8 cellular contexts compared by ENCODE assay signal in the genomic region with DNA sequence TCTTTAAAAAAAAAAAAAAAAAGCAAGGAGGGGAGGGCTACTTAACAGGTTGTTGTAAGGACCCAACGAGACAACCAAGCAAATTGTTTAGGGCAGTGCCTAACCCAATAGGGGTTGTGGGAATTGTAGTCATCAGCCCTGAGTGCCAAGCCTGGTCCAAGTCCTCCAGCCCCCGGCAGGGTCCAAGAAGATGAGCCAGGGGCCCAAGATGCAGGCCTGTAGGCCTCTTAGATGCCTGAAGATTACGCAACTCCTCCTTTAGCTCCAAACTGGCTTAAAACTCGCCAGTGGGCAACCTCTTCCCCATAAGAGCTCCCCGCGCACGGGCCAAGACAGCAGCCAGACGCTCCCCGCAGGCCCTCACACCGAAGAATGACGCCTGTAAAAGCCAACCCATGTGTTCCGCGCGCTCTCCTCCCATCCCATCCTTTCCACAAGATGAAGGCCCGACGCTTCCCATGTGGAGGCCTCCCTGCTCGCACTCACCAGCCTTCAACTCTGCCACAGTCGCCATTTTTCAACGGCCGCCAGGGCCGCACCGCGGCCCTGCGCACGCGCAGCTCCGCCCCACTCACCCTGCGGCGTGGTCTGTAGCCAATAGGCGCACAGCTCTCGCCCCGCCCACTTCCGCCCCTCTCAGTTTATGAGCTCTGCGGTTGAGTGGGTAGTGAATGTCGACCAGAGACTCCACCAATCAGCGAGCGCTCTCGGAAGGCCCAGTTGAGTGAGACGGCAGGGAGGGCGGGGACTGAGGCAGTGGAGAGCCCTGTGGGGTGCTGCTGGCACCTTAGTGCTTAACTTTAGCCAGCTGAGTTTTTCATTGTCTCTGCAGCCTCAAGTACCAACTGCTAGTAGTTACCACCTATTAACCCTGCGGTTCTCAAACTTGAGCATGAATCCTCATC. TPM values are rescaled to one million over a fixed set of nuclear protein-coding genes. Genes with fewer than 3 reads are reported as not detected.
DNase-seq lines count a peak whose midpoint lies in the region; ATAC-seq and TF ChIP-seq lines count a peak whose summit lies in the region.

A gene with protein sequence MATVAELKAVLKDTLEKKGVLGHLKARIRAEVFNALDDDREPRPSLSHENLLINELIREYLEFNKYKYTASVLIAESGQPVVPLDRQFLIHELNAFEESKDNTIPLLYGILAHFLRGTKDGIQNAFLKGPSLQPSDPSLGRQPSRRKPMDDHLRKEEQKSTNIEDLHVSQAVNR (minus strand): TSS at position 532 of the 905 bp plus-strand sequence. CDS start 18 bp downstream, at position 514.

- H3K36me3 ChIP-seq in kidney epithelial cell (ENCODE audit: control insufficient read depth, insufficient read depth, low read length), result no peaks in the 10 kb centered on the region

- TF ChIP-seq CTCF in kidney epithelial cell (IDR thresholded peaks at IDR 0.05; ENCODE audit: insufficient read depth, low read length, poor library complexity, severe bottlenecking), result no peak

- ATAC-seq in HG03432 (IDR thresholded peaks at IDR 0.05; ENCODE audit: unreplicated experiment), result peak; percentile 96

- no peaks in the 10 kb centered on the region for H3K27me3 ChIP-seq in kidney epithelial cell (ENCODE audit: control insufficient read depth, insufficient read depth, low read length)

- peak; percentile 88 for TF ChIP-seq POLR2A in GM19099 (IDR thresholded peaks at IDR 0.05; ENCODE audit: extremely low read depth, insufficient read length, low read depth)

- peak within 1 kb of the TSS; percentile 55 for H3K4me3 ChIP-seq in kidney epithelial cell (ENCODE audit: low read depth, low read length)

- peak; percentile 100 for DNase-seq in Ammon's horn (ENCODE audit: low spot score)
- peak; percentile 100 for DNase-seq in NCI-H510A (lab: John Stamatoyannopoulos, UW)
- DNase-seq in activated CD4-positive, alpha-beta T cell treated with anti-CD3 and anti-CD28 coated beads for 1 hour, result peak; percentile 99
- DNase-seq in cerebellum (ENCODE audit: low spot score), result peak; percentile 99
- DNase-seq in kidney epithelial cell (ENCODE audit: low read depth), result peak; percentile 96
- DNase-seq in stimulated activated CD4-positive, alpha-beta T cell treated with anti-CD3 and anti-CD28 coated beads, Interleukin-1b, Interleukin-23, amount 100 ng/mL, for 1 hour (ENCODE audit: low read depth in 2 of 2), result peak; percentile 99

RNA-seq across cellular contexts. Expression of the gene that starts here (rescaled TPM):
- total RNA-seq in cerebellum (20.7 TPM), kidney epithelial cell (36.3 and 36.9 TPM in 2 replicates)

Comparison
In these comparisons a context has a peak if more than half of its experiments do, and no peak if none do; other contexts are left out.
1. Peak in every context shown above with its lines: DNase-seq, ATAC-seq and H3K4me3 ChIP-seq.